Comparison of ENCODE assay signal across 10 cellular contexts in genomic region chr12:108568653-108569154, GRCh38. TPM values are rescaled to one million over a fixed set of nuclear protein-coding genes. Genes with fewer than 3 reads are reported as not detected.
DNase-seq lines count a peak whose midpoint lies in the region; ATAC-seq and TF ChIP-seq lines count a peak whose summit lies in the region.
"Had no signal": no experiment of that assay in that cellular context is flagged by ENCODE, and none has a peak within 500 bp of the region (broad histone marks: within the 10 kb centered on the region; RNA-seq: fewer than 3 reads in every experiment).

No MANE protein-coding gene starts in this region.

- H3K9me3 ChIP-seq in OCI-LY1 (ENCODE audit: low read length), result no peaks in the 10 kb centered on the region

- peak; percentile 67 for DNase-seq in activated naive CD8-positive, alpha-beta T cell treated with anti-CD3 and anti-CD28 coated beads, Interleukin-2, amount 10 ng/mL, durations not matched to agents 7 days and 5 days
- peak; percentile 35 to 65 (median 54) for DNase-seq in stimulated activated CD4-positive, alpha-beta T cell treated with anti-CD3 and anti-CD28 coated beads, TNF-alpha, amount 100 ng/mL, for 24 hours (ENCODE audit: low read depth in 3 of 3)
- no peak for DNase-seq in NCI-H1436 treated with DMSO at 0.1 percent for 48 hours (lab: John Stamatoyannopoulos, UW)
- no peak for DNase-seq in type B pancreatic cell (ENCODE audit: extremely low spot score, unreplicated experiment)
- DNase-seq in coronary artery (ENCODE audit: low spot score), result no peak

- H3K9me3 Mint-ChIP-seq in activated naive CD8-positive, alpha-beta T cell treated with anti-CD3 and anti-CD28 coated beads, Interleukin-2, amount 10 ng/mL, durations not matched to agents 7 days and 5 days, result no peaks in the 10 kb centered on the region
- H3K9me3 Mint-ChIP-seq in type B pancreatic cell, result no peaks in the 10 kb centered on the region

- peaks cover 46% of the 10 kb centered on the region for H3K4me1 Mint-ChIP-seq in activated naive CD8-positive, alpha-beta T cell treated with anti-CD3 and anti-CD28 coated beads, Interleukin-2, amount 10 ng/mL, durations not matched to agents 7 days and 5 days
- H3K4me1 Mint-ChIP-seq in type B pancreatic cell (ENCODE audit: unreplicated experiment), result no peaks in the 10 kb centered on the region

- no peak overlapping the region for H2AFZ ChIP-seq in OCI-LY1 (ENCODE audit: low read length)

- ATAC-seq in GM18508 (IDR thresholded peaks at IDR 0.05; ENCODE audit: insufficient read depth, unreplicated experiment) (peak; percentile 56), HG02852 (IDR thresholded peaks at IDR 0.05; ENCODE audit: unreplicated experiment) (peak; percentile 80)
- ATAC-seq in activated naive CD8-positive, alpha-beta T cell treated with anti-CD3 and anti-CD28 coated beads, Interleukin-2, amount 10 ng/mL, durations not matched to agents 7 days and 5 days (ENCODE audit: low read depth), result peak; percentile 100

- peak overlapping the region; percentile 91 for H3K27ac Mint-ChIP-seq in activated naive CD8-positive, alpha-beta T cell treated with anti-CD3 and anti-CD28 coated beads, Interleukin-2, amount 10 ng/mL, durations not matched to agents 7 days and 5 days
- H3K27ac Mint-ChIP-seq in type B pancreatic cell, result no peak overlapping the region

- H3K4me3 ChIP-seq in OCI-LY1 (ENCODE audit: low read depth, low read length, poor library complexity, severe bottlenecking) (no peak overlapping the region), coronary artery (no peak overlapping the region)

- POLR2A ChIA-PET in activated naive CD8-positive, alpha-beta T cell treated with anti-CD3 and anti-CD28 coated beads, Interleukin-2, amount 10 ng/mL, durations not matched to agents 7 days and 5 days (lab: Charles Lee), result interaction anchor here (0.7 to 12.2 kb wide), 8 partner anchors 8 to 95 kb away, joined by 3 to 135 read pairs (median 4); partner anchors contain the start of gene SELPLG

- no peak overlapping the region; the same call in 1 of the 2 replicates for H3K4me2 ChIP-seq in OCI-LY1 (ENCODE audit: low read length)

- no peaks in the 10 kb centered on the region for H3F3A ChIP-seq in OCI-LY1 (ENCODE audit: insufficient read depth, low read length)

- H3K27ac ChIP-seq in OCI-LY1 (ENCODE audit: low read depth, low read length, poor library complexity, severe bottlenecking), result peak overlapping the region; percentile 75
- peak overlapping the region in 1 of 2 donors; percentile 15 for H3K27ac ChIP-seq in coronary artery
- H3K27ac ChIP-seq: epithelial cell of prostate, HL-60 had no signal

- no peak for TF ChIP-seq CTCF in OCI-LY1 (IDR thresholded peaks at IDR 0.05; ENCODE audit: low read length)
- no peak for TF ChIP-seq CTCF in type B pancreatic cell (conservative IDR thresholded peaks at IDR 0.05)
- no peak for TF ChIP-seq CTCF in coronary artery (IDR thresholded peaks at IDR 0.05)

- no peaks in the 10 kb centered on the region for H3K27me3 ChIP-seq in OCI-LY1 (ENCODE audit: insufficient read depth, low read length)

- H3K9ac ChIP-seq in OCI-LY1 (ENCODE audit: low read length), result peak overlapping the region; percentile 13; the same call in 1 of the 2 replicates

- H3K36me3 Mint-ChIP-seq in activated naive CD8-positive, alpha-beta T cell treated with anti-CD3 and anti-CD28 coated beads, Interleukin-2, amount 10 ng/mL, durations not matched to agents 7 days and 5 days, result peaks cover 23% of the 10 kb centered on the region
- H3K36me3 Mint-ChIP-seq in type B pancreatic cell, result peaks cover 7% of the 10 kb centered on the region

- H3K9me2 ChIP-seq in OCI-LY1 (ENCODE audit: low read depth, low read length), result no peaks in the 10 kb centered on the region

- no peaks in the 10 kb centered on the region; the same call in 1 of the 2 replicates for H3K79me2 ChIP-seq in OCI-LY1 (ENCODE audit: insufficient read depth, low read length)

- no peaks in the 10 kb centered on the region for H3K27me3 Mint-ChIP-seq in activated naive CD8-positive, alpha-beta T cell treated with anti-CD3 and anti-CD28 coated beads, Interleukin-2, amount 10 ng/mL, durations not matched to agents 7 days and 5 days
- no peaks in the 10 kb centered on the region for H3K27me3 Mint-ChIP-seq in type B pancreatic cell

- peaks cover 66% of the 10 kb centered on the region for H3K4me1 ChIP-seq in OCI-LY1 (ENCODE audit: insufficient read depth, low read length, severe bottlenecking)

- H3K36me3 ChIP-seq in OCI-LY1 (ENCODE audit: insufficient read depth, low read length), result peaks cover 45% of the 10 kb centered on the region; the same call in 1 of the 2 replicates

- H3K4me3 Mint-ChIP-seq in activated naive CD8-positive, alpha-beta T cell treated with anti-CD3 and anti-CD28 coated beads, Interleukin-2, amount 10 ng/mL, durations not matched to agents 7 days and 5 days, result peak overlapping the region; percentile 76
- no peak overlapping the region for H3K4me3 Mint-ChIP-seq in type B pancreatic cell

- no peaks in the 10 kb centered on the region for H4K20me1 ChIP-seq in OCI-LY1 (ENCODE audit: insufficient read depth, low read length)

RNA-seq across cellular contexts. Expression of gene ISCU, which starts 6.3 kb away (rescaled TPM):
- 10 to 100 TPM; 86.8 to 89.6 TPM for total RNA-seq in activated naive CD8-positive, alpha-beta T cell treated with anti-CD3 and anti-CD28 coated beads, Interleukin-2, amount 10 ng/mL, durations not matched to agents 7 days and 5 days
- 78.9 and 106 TPM in 2 replicates for total RNA-seq in type B pancreatic cell (ENCODE audit: low replicate concordance)

RNA-seq across cellular contexts. Expression of gene SART3, which starts 7.7 kb away (rescaled TPM):
- 10 to 100 TPM; 79.9 to 88.3 TPM for total RNA-seq in activated naive CD8-positive, alpha-beta T cell treated with anti-CD3 and anti-CD28 coated beads, Interleukin-2, amount 10 ng/mL, durations not matched to agents 7 days and 5 days
- 48.5 and 72.6 TPM in 2 replicates for total RNA-seq in type B pancreatic cell (ENCODE audit: low replicate concordance)

RNA-seq across cellular contexts. Expression of gene TMEM119, which starts 29.2 kb away (rescaled TPM):
- under 1 TPM; 0.11 to 0.48 TPM for total RNA-seq in activated naive CD8-positive, alpha-beta T cell treated with anti-CD3 and anti-CD28 coated beads, Interleukin-2, amount 10 ng/mL, durations not matched to agents 7 days and 5 days
- 0.33 and 27.2 TPM in 2 replicates for total RNA-seq in type B pancreatic cell (ENCODE audit: low replicate concordance)

RNA-seq across cellular contexts. Expression of gene FICD, which starts 53.6 kb away (rescaled TPM):
- total RNA-seq in activated naive CD8-positive, alpha-beta T cell treated with anti-CD3 and anti-CD28 coated beads, Interleukin-2, amount 10 ng/mL, durations not matched to agents 7 days and 5 days, result 1 to 10 TPM; 6.8 to 6.9 TPM
- total RNA-seq in type B pancreatic cell (ENCODE audit: low replicate concordance), result 4.7 and 4.9 TPM in 2 replicates

Comparison
In these comparisons a context has a peak if more than half of its experiments do, and no peak if none do; other contexts are left out.
1. DNase-seq: peak in activated naive CD8-positive, alpha-beta T cell treated with anti-CD3 and anti-CD28 coated beads, Interleukin-2, amount 10 ng/mL, durations not matched to agents 7 days and 5 days (single experiment) and stimulated activated CD4-positive, alpha-beta T cell treated with anti-CD3 and anti-CD28 coated beads, TNF-alpha, amount 100 ng/mL, for 24 hours (3 of 3); none in NCI-H1436 treated with DMSO at 0.1 percent for 48 hours (single experiment), type B pancreatic cell (single experiment) and coronary artery (single experiment).
2. Peak in every context shown above with its lines, with median percentiles within 50 percentile points of each other: ATAC-seq.